In genomic region chr4:184732126-184732525, GRCh38 we compare ENCODE assay signal across 8 cellular contexts. TPM values are rescaled to one million over a fixed set of nuclear protein-coding genes. Genes with fewer than 3 reads are reported as not detected.
DNase-seq lines count a peak whose midpoint lies in the region; ATAC-seq, FAIRE-seq and TF ChIP-seq lines count a peak whose summit lies in the region.

No MANE protein-coding gene starts in this region.

- H3K4me2 ChIP-seq in A549 (peak overlapping the region; percentile 57), PC-9 (peak overlapping the region; percentile 99)

- intact Hi-C loops in PC-9 (cut with micrococcal nuclease; ENCODE audit: unreplicated experiment) (loop anchor here (2.0 to 5.0 kb wide), 5 partner anchors 43 to 467 kb away; partner anchors contain the start of genes CASP3, IRF2 and PRIMPOL), cardiac septum (cut with DNase I) (loop anchor here (5.0 to 10.0 kb wide), 2 partner anchors 197 to 470 kb away; no protein-coding TSS in a partner anchor), lower leg skin (cut with DNase I; ENCODE audit: low total_unique reads) (no loop called here)

- no peak for ATAC-seq in A549

- BruUV-seq in PC-9 (replicated peaks; lab: Mats Ljungman, UMichigan) = no TSS peak

- no peaks in the 10 kb centered on the region for H3K9me3 ChIP-seq in A549
- no peaks in the 10 kb centered on the region for H3K9me3 ChIP-seq in PC-9 (ENCODE audit: insufficient read depth, low read depth)

- H3K36me3 ChIP-seq in PC-9 (ENCODE audit: low read depth) = no peaks in the 10 kb centered on the region

- H4K20me1 ChIP-seq in PC-9 (ENCODE audit: insufficient read depth) = no peaks in the 10 kb centered on the region

- H2AFZ ChIP-seq in PC-9 = no peak overlapping the region

- peaks cover 37% of the 10 kb centered on the region for H3K79me2 ChIP-seq in PC-9 (ENCODE audit: low read depth)

- CTCF ChIA-PET in A549 (lab: Yijun Ruan, JAX) = interaction anchor here (3.2 kb wide), 1 partner anchor 9 kb away, joined by 13 read pairs; no protein-coding TSS in a partner anchor
- CTCF ChIA-PET in PC-9 (lab: Charles Lee) = interaction anchor here (0.6 kb wide), 2 partner anchors 89 to 251 kb away, joined by 3 read pairs; no protein-coding TSS in a partner anchor

- no peaks in the 10 kb centered on the region for H3K27me3 ChIP-seq in PC-9 (ENCODE audit: insufficient read depth, low read depth)

- no peaks in the 10 kb centered on the region; the same call in 1 of the 2 replicates for H3F3A ChIP-seq in PC-9 (ENCODE audit: insufficient read depth, low read depth)

- no peak for TF ChIP-seq RAD21 in A549 (conservative IDR thresholded peaks at IDR 0.05 in 1 of 2, IDR thresholded peaks at IDR 0.05 in 1 of 2)

- DNase-seq in A549 (ENCODE audit: low read depth in 1 of 2, low spot score in 1 of 2) (no peak), PC-9 (peak; percentile 58 to 85), fibroblast of mammary gland (ENCODE audit: low read depth) (peak; percentile 74), Ammon's horn (ENCODE audit: low spot score) (no peak), cardiac septum (ENCODE audit: low spot score) (no peak), SIG-M5 treated with dmso at 0.1 percent for 504 hours (lab: John Stamatoyannopoulos, UW; ENCODE audit: unreplicated experiment) (no peak), lower leg skin (ENCODE audit: low spot score in 2 of 2) (no peak)

- TF ChIP-seq POLR2A in A549 (IDR thresholded peaks at IDR 0.05; ENCODE audit: low read length) (no peak), lower leg skin (IDR thresholded peaks at IDR 0.05) (no peak)

- no peak for TF ChIP-seq EP300 in A549 (IDR thresholded peaks at IDR 0.05)

- TF ChIP-seq CTCF in A549 (IDR thresholded peaks at IDR 0.05) = no peak
- TF ChIP-seq CTCF in PC-9 (conservative IDR thresholded peaks at IDR 0.05) = no peak
- TF ChIP-seq CTCF in fibroblast of mammary gland (conservative IDR thresholded peaks at IDR 0.05; ENCODE audit: control insufficient read depth, insufficient read depth, low read depth, low read length) = no peak
- no peak for TF ChIP-seq CTCF in lower leg skin (IDR thresholded peaks at IDR 0.05)

- H3K4me1 ChIP-seq in A549 (peaks cover 3% of the 10 kb centered on the region; the same call in 1 of the 3 replicates), PC-9 (replicated peaks; ENCODE audit: insufficient read depth) (peaks cover 19% of the 10 kb centered on the region)

- no peak overlapping the region for H3K4me3 ChIP-seq in A549
- peak overlapping the region; percentile 82; the same call in 1 of the 2 replicates for H3K4me3 ChIP-seq in GM08714 (ENCODE audit: low read length)
- peak overlapping the region; percentile 95; the same call in 1 of the 2 replicates for H3K4me3 ChIP-seq in PC-9
- H3K4me3 ChIP-seq in fibroblast of mammary gland (ENCODE audit: control insufficient read depth, low read depth, low read length) = no peak overlapping the region
- no peak overlapping the region for H3K4me3 ChIP-seq in lower leg skin (ENCODE audit: low read depth, poor library complexity, severe bottlenecking)

- WGBS in A549 (ENCODE audit: missing lambda C conversion rate) = 66% methylated on average over 4 of the region's 4 CpGs
- WGBS in lower leg skin, 2 donors = 48 to 51% methylated on average over 4 of the region's 4 CpGs

- FAIRE-seq in A549 (lab: Jason Lieb, UNC) = no peak

- H3K27ac ChIP-seq in A549 (no peak overlapping the region), PC-9 (peak overlapping the region; percentile 73)

- no peaks in the 10 kb centered on the region for H3K9me2 ChIP-seq in PC-9 (ENCODE audit: insufficient read depth)

- POLR2A ChIA-PET in A549 (lab: Yijun Ruan, JAX) (no interaction called here), PC-9 (lab: Charles Lee; ENCODE audit: unreplicated experiment) (no interaction called here)

TF ChIP-seq in A549, 52 proteins besides CTCF, POLR2A, EP300 and RAD21:
- TF ChIP-seq SREBF2 (IDR thresholded peaks at IDR 0.05) (no peak), RNF2 (IDR thresholded peaks at IDR 0.05; ENCODE audit: borderline replicate concordance, low read depth) (no peak), ZSCAN20 (CRISPR knock-in tag; IDR thresholded peaks at IDR 0.05) (no peak)

RNA-seq across cellular contexts. Expression of gene CENPU, which starts 1.8 kb away (rescaled TPM):
- polyA plus RNA-seq in A549 (2011; rRNA removed) (19.1 and 28.4 TPM in 2 replicates), A549 (2017; fragmentation: RNase III; extraction: RNeasy Plus Mini Kit Qiagen cat#74134 plus additional on column Dnase treatment) (22.9 to 25.6 TPM (median 24.3 TPM) in 3 replicates)
- 8.8 and 9.9 TPM in 2 replicates for polyA plus RNA-seq in A549 (2012; cell fraction: cytosol; rRNA removed)
- polyA plus RNA-seq in A549 (2012; cell fraction: nucleus; rRNA removed) = 3.2 and 5.8 TPM in 2 replicates
- polyA minus RNA-seq in A549 (2011; rRNA and poly(A)+ RNA removed) = 3.1 and 3.4 TPM in 2 replicates
- total RNA-seq in PC-9 (2021) (25.5 and 47.7 TPM in 2 replicates), cardiac septum (1.5 TPM), lower leg skin (10 to 100 TPM in 3 of 4 donors, 1 to 10 TPM in 1; 9.2 to 14.8 (median 12.3) TPM)

Comparison
In these comparisons a context has a peak if more than half of its experiments do, and no peak if none do; other contexts are left out.
1. DNase-seq: peak in PC-9 (2 of 2) and fibroblast of mammary gland (single experiment); none in A549 (0 of 2), Ammon's horn (single experiment), cardiac septum (single experiment), SIG-M5 treated with dmso at 0.1 percent for 504 hours (single experiment) and lower leg skin (0 of 2).
2. H3K4me3 ChIP-seq: peak in GM08714 (single experiment) and PC-9 (single experiment); none in A549 (single experiment), fibroblast of mammary gland (single experiment) and lower leg skin (single experiment).